24 cellular contexts compared by ENCODE assay signal in the genomic region with DNA sequence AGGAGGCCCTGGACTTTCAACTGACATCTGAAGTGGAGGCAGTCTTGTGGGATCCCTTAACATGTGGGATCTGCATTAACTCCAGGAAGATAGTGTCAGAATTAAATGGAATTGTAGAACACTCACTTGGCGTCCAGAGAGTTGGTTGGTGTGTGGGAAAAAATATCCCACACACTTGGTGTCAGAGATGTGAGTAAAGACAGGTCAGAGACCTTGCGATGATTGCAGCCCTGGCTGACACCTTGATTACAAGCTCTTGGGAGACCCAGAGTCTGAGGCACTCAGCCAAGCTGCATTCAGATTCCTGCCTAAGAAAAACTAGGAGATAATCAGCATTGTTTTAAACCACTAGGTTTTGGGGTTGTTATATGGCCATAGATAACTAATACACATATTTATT. TPM values are rescaled to one million over a fixed set of nuclear protein-coding genes. Genes with fewer than 3 reads are reported as not detected.
DNase-seq lines count a peak whose midpoint lies in the region; TF ChIP-seq lines count a peak whose summit lies in the region.
"Had no signal": no experiment of that assay in that cellular context is flagged by ENCODE, and none has a peak within 500 bp of the region (broad histone marks: within the 10 kb centered on the region; RNA-seq: fewer than 3 reads in every experiment).

No MANE protein-coding gene starts in this region.

- H3K4me1 ChIP-seq in fibroblast of lung (ENCODE audit: control insufficient read depth, extremely low read depth, insufficient read depth, low read length): peaks cover 23% of the 10 kb centered on the region

- H3K9me3 Mint-ChIP-seq in HFFc6 (no peaks in the 10 kb centered on the region), osteocyte (ENCODE audit: unreplicated experiment) (no peaks in the 10 kb centered on the region)
- H3K9me3 Mint-ChIP-seq: activated T-cell treated with anti-CD3 and anti-CD28 coated beads, Interleukin-2, amount 50 U/mL, for 72 hours; T-cell had no signal

- H3K4me3 Mint-ChIP-seq in HFFc6 (no peak overlapping the region), osteocyte (ENCODE audit: unreplicated experiment) (no peak overlapping the region)
- H3K4me3 Mint-ChIP-seq: activated T-cell treated with anti-CD3 and anti-CD28 coated beads, Interleukin-2, amount 50 U/mL, for 72 hours; T-cell had no signal

- no peak overlapping the region for H3K9ac ChIP-seq in fibroblast of lung (ENCODE audit: insufficient read depth, low read length)

- H3K4me1 Mint-ChIP-seq in HFFc6 (ENCODE audit: low read depth) (peaks cover 44% of the 10 kb centered on the region), osteocyte (ENCODE audit: unreplicated experiment) (peaks cover 34% of the 10 kb centered on the region)
- H3K4me1 Mint-ChIP-seq: T-cell had no signal

- H4K20me1 ChIP-seq in fibroblast of lung (ENCODE audit: control insufficient read depth, extremely low read depth, insufficient read depth, low read length): no peaks in the 10 kb centered on the region

- H3K79me2 ChIP-seq in fibroblast of lung (ENCODE audit: control insufficient read depth, insufficient read depth, low read length): no peaks in the 10 kb centered on the region

- H3K4me3 ChIP-seq in fibroblast of lung (replicated peaks in 1 of 4; ENCODE audit: control extremely low read depth in 1 of 4, insufficient read depth in 1 of 4, low read depth in 3 of 4, low read length in 4 of 4): no peak overlapping the region
- H3K4me3 ChIP-seq: esophagus squamous epithelium, HAP-1, heart right ventricle had no signal

- H3K27me3 Mint-ChIP-seq in HFFc6 (ENCODE audit: insufficient read depth) (no peaks in the 10 kb centered on the region), osteocyte (ENCODE audit: unreplicated experiment) (peaks cover 2% of the 10 kb centered on the region)

- in situ Hi-C loops in KBM-7 (cut with MboI; ENCODE audit: low pct_unique_long_range_greater_than_20kb, low sequenced_read_pairs): no loop called here

- peak overlapping the region; percentile 19 for H3K4me2 ChIP-seq in fibroblast of lung (ENCODE audit: extremely low read depth, insufficient read depth, low read length)

- no peaks in the 10 kb centered on the region for H3K36me3 ChIP-seq in fibroblast of lung (ENCODE audit: control insufficient read depth, insufficient read depth, low read length)
- H3K36me3 ChIP-seq: esophagus squamous epithelium, HAP-1, heart right ventricle had no signal

- H3K27me3 ChIP-seq in fibroblast of lung (ENCODE audit: control insufficient read depth, insufficient read depth, low read length): no peaks in the 10 kb centered on the region
- H3K27me3 ChIP-seq: heart right ventricle had no signal

- H2AFZ ChIP-seq in fibroblast of lung (ENCODE audit: low read length): no peak overlapping the region

- TF ChIP-seq CTCF in HFFc6 (IDR thresholded peaks at IDR 0.05) (no peak), fibroblast of lung (conservative IDR thresholded peaks at IDR 0.05 in 1 of 2, IDR thresholded peaks at IDR 0.05 in 1 of 2; ENCODE audit: low read depth in 1 of 2, low read length in 2 of 2) (no peak), osteocyte (IDR thresholded peaks at IDR 0.05) (no peak)

- peak overlapping the region; percentile 77 for H3K27ac Mint-ChIP-seq in HFFc6
- peak overlapping the region; percentile 29 for H3K27ac Mint-ChIP-seq in osteocyte (ENCODE audit: unreplicated experiment)
- H3K27ac Mint-ChIP-seq: activated T-cell treated with anti-CD3 and anti-CD28 coated beads, Interleukin-2, amount 50 U/mL, for 72 hours; progenitor cell of endocrine pancreas; T-cell had no signal

- no peaks in the 10 kb centered on the region for H3K9me3 ChIP-seq in fibroblast of lung (ENCODE audit: control insufficient read depth, insufficient read depth, low read depth, low read length)
- H3K9me3 ChIP-seq: esophagus squamous epithelium, HAP-1, heart right ventricle had no signal

- peaks cover 8% of the 10 kb centered on the region; the same call in 1 of the 2 replicates for H3K36me3 Mint-ChIP-seq in HFFc6 (ENCODE audit: low read depth)
- H3K36me3 Mint-ChIP-seq in osteocyte (ENCODE audit: unreplicated experiment): no peaks in the 10 kb centered on the region
- H3K36me3 Mint-ChIP-seq: T-cell had no signal

- H3K27ac ChIP-seq in fibroblast of lung (ENCODE audit: insufficient read depth, low read length): peak overlapping the region; percentile 58
- H3K27ac ChIP-seq: esophagus squamous epithelium had no signal

- no peak for DNase-seq in HFFc6
- DNase-seq in NCI-H2227 treated with DMSO at 0.1 percent for 48 hours (lab: John Stamatoyannopoulos, UW): peak; percentile 15
- DNase-seq in fibroblast of lung (ENCODE audit: low read depth in 2 of 2): peak; percentile 23 to 58
- no peak for DNase-seq in osteocyte (ENCODE audit: extremely low spot score, unreplicated experiment)
- DNase-seq in midbrain (lab: John Stamatoyannopoulos, UW): no peak
- no peak for DNase-seq in KBM-7
- no peak for DNase-seq in RKO (ENCODE audit: low spot score)
- DNase-seq: activated CD4-positive, alpha-beta T cell treated with anti-CD3 and anti-CD28 coated beads for 1 hour; activated CD8-positive, alpha-beta memory T cell treated with anti-CD3 and anti-CD28 coated beads for 24 hours; activated naive CD4-positive, alpha-beta T cell treated with anti-CD3 and anti-CD28 coated beads, Interleukin-2, amount 50 U/mL, for 16 hours; AML-193; anterior cingulate cortex; DMS53; effector memory CD4-positive, alpha-beta T cell; esophagus squamous epithelium; heart right ventricle; KG1; NCI-H187 treated with DMSO at 0.1 percent for 48 hours; NCI-H774; T-cell had no signal

RNA-seq across cellular contexts. Expression of a gene that starts 7.2 kb away (rescaled TPM):
- 10 to 100 TPM in 1 of 6 experiments, 1 to 10 TPM in 5; 8.0 to 11.2 (median 9.0) TPM for total RNA-seq in HFFc6 (2021; fragmentation: NEBNext Ultra II Directional; extraction: Animal tissue kit (Norgen Biotek cat#: 25700))
- 8.7 and 11.7 TPM in 2 replicates for total RNA-seq in fibroblast of lung
- 7.7 and 9.7 TPM in 2 replicates for polyA plus RNA-seq in fibroblast of lung
- 7.1 and 9.9 TPM in 2 replicates for polyA plus RNA-seq in fibroblast of lung (2012)
- polyA minus RNA-seq in fibroblast of lung (ENCODE audit: low replicate concordance): 24.2 and 31.8 TPM in 2 replicates
- total RNA-seq in osteocyte: 21.0 and 22.4 TPM in 2 replicates

RNA-seq across cellular contexts. Expression of a gene that starts 28.5 kb away (rescaled TPM):
- 10 to 100 TPM; 51.4 to 74.9 (median 63.9) TPM for total RNA-seq in HFFc6 (2021; fragmentation: NEBNext Ultra II Directional; extraction: Animal tissue kit (Norgen Biotek cat#: 25700))
- total RNA-seq in fibroblast of lung (63.9 and 84.2 TPM in 2 replicates), osteocyte (7.0 and 8.4 TPM in 2 replicates)
- 47.5 and 88.1 TPM in 2 replicates for polyA plus RNA-seq in fibroblast of lung
- polyA plus RNA-seq in fibroblast of lung (2012): 87.8 and 142 TPM in 2 replicates
- polyA minus RNA-seq in fibroblast of lung (ENCODE audit: low replicate concordance): 84.7 and 165 TPM in 2 replicates
- total RNA-seq: activated T-cell treated with anti-CD3 and anti-CD28 coated beads, Interleukin-2, amount 50 U/mL, for 72 hours; T-cell had no signal
- polyA plus RNA-seq: neural cell had no signal

Comparison
In these comparisons a context has a peak if more than half of its experiments do, and no peak if none do; other contexts are left out.
1. DNase-seq: peak in NCI-H2227 treated with DMSO at 0.1 percent for 48 hours (single experiment) and fibroblast of lung (2 of 2); none in HFFc6 (single experiment), osteocyte (single experiment), midbrain (single experiment), KBM-7 (single experiment) and RKO (single experiment).